In genomic region chr21:37202221-37202805, GRCh38 we compare ENCODE assay signal across 18 cellular contexts.
DNase-seq lines count a peak whose midpoint lies in the region; ATAC-seq and TF ChIP-seq lines count a peak whose summit lies in the region.
"Had no signal": no experiment of that assay in that cellular context is flagged by ENCODE, and none has a peak within 500 bp of the region (broad histone marks: within the 10 kb centered on the region; RNA-seq: fewer than 3 reads in every experiment).

No MANE protein-coding gene starts in this region.

- no peak overlapping the region for H3K27ac ChIP-seq in OCI-LY7 (ENCODE audit: low read depth, low read length, poor library complexity, severe bottlenecking)
- H3K27ac ChIP-seq in endodermal cell (ENCODE audit: low read depth, low read length): no peak overlapping the region
- no peak overlapping the region for H3K27ac ChIP-seq in gastrocnemius medialis

- H3K4me1 ChIP-seq in OCI-LY7 (ENCODE audit: insufficient read depth, low read length, poor library complexity, severe bottlenecking) (no peaks in the 10 kb centered on the region), endodermal cell (ENCODE audit: control insufficient read depth, insufficient read depth, low read length) (peaks cover 2% of the 10 kb centered on the region), gastrocnemius medialis (peaks cover 36 to 38% of the 10 kb centered on the region in 2 donors)

- TSS peak; percentile 81 for BruUV-seq in OCI-LY7 (replicated peaks; lab: Mats Ljungman, UMichigan)

- no peaks in the 10 kb centered on the region for H3K79me2 ChIP-seq in OCI-LY7 (ENCODE audit: insufficient read depth, low read depth, low read length)

- CTCF ChIA-PET in OCI-LY7 (lab: Charles Lee; ENCODE audit: unreplicated experiment): interaction anchor here (0.6 kb wide), 2 partner anchors 44 to 70 kb away, joined by 3 read pairs; no protein-coding TSS in a partner anchor

- H3K27me3 Mint-ChIP-seq in endodermal cell (ENCODE audit: insufficient read depth): no peaks in the 10 kb centered on the region
- H3K27me3 Mint-ChIP-seq in osteocyte (ENCODE audit: unreplicated experiment): no peaks in the 10 kb centered on the region
- H3K27me3 Mint-ChIP-seq: CD4-positive, alpha-beta memory T cell had no signal

- no peak for TF ChIP-seq POLR2A in gastrocnemius medialis (IDR thresholded peaks at IDR 0.05)

- H3K4me3 Mint-ChIP-seq in endodermal cell (no peak overlapping the region), osteocyte (ENCODE audit: unreplicated experiment) (no peak overlapping the region)
- H3K4me3 Mint-ChIP-seq: CD4-positive, alpha-beta memory T cell had no signal

- intact Hi-C loops in OCI-LY7 (cut with micrococcal nuclease; ENCODE audit: unreplicated experiment) (no loop called here), gastrocnemius medialis (cut with DNase I; ENCODE audit: low total_unique reads) (no loop called here), left colon (cut with DNase I, micrococcal nuclease) (no loop called here)

- H3K4me1 Mint-ChIP-seq in endodermal cell (peaks cover 14% of the 10 kb centered on the region), osteocyte (ENCODE audit: unreplicated experiment) (peaks cover 17% of the 10 kb centered on the region)

- ATAC-seq in activated naive CD4-positive, alpha-beta T cell treated with anti-CD3 and anti-CD28 coated beads, Interleukin-2, amount 50 U/mL, for 72 hours: no peak
- ATAC-seq in gastrocnemius medialis (no peak), left colon (no peak)

- no peak for DNase-seq in activated naive CD4-positive, alpha-beta T cell treated with anti-CD3 and anti-CD28 coated beads, Interleukin-2, amount 50 U/mL, for 72 hours (ENCODE audit: low spot score in 2 of 2)
- no peak for DNase-seq in activated naive CD4-positive, alpha-beta T cell treated with anti-CD3 and anti-CD28 coated beads, Interleukin-2, amount 50 U/mL, for 16 hours
- DNase-seq in OCI-LY7 (ENCODE audit: low spot score): no peak
- no peak for DNase-seq in endodermal cell
- no peak for DNase-seq in osteocyte (ENCODE audit: extremely low spot score, unreplicated experiment)
- DNase-seq in HuH-7 (ENCODE audit: low spot score): no peak
- no peak for DNase-seq in gastrocnemius medialis
- no peak for DNase-seq in left colon
- DNase-seq: 8988T; CD4-positive, alpha-beta memory T cell; DMS79 treated with DMSO at 0.1 percent for 48 hours; NCI-H1417 treated with DMSO at 0.1 percent for 48 hours; NCI-H2029; NCI-H2171 treated with DMSO at 0.1 percent for 48 hours; NCI-H446 treated with DMSO at 0.1 percent for 48 hours; NCI-H774; SHP77 had no signal

- H3K9me3 ChIP-seq in OCI-LY7 (ENCODE audit: low read length): no peaks in the 10 kb centered on the region
- no peaks in the 10 kb centered on the region for H3K9me3 ChIP-seq in endodermal cell (ENCODE audit: control insufficient read depth, low read length)
- H3K9me3 ChIP-seq in gastrocnemius medialis: no peaks in the 10 kb centered on the region
- H3K9me3 ChIP-seq: HAP-1 had no signal

- H3K36me3 ChIP-seq in OCI-LY7 (ENCODE audit: insufficient read depth, low read length): peaks cover 29% of the 10 kb centered on the region; the same call in 1 of the 2 replicates
- H3K36me3 ChIP-seq in endodermal cell (ENCODE audit: control insufficient read depth, insufficient read depth, low read length): peaks cover 82% of the 10 kb centered on the region
- H3K36me3 ChIP-seq in gastrocnemius medialis: peaks cover 0 to 28% of the 10 kb centered on the region in 2 donors

- in situ Hi-C loops in gastrocnemius medialis (cut with MboI; ENCODE audit: low sequenced_read_pairs in 4 of 4): no loop called here

- TF ChIP-seq CTCF in OCI-LY7 (conservative IDR thresholded peaks at IDR 0.05; ENCODE audit: low read length) (no peak), endodermal cell (conservative IDR thresholded peaks at IDR 0.05) (no peak), osteocyte (IDR thresholded peaks at IDR 0.05) (no peak), gastrocnemius medialis (IDR thresholded peaks at IDR 0.05 in 4 of 5, conservative IDR thresholded peaks at IDR 0.05 in 1 of 5) (no peak)

- H4K20me1 ChIP-seq in OCI-LY7 (ENCODE audit: insufficient read depth, low read length): no peaks in the 10 kb centered on the region

- H3K9ac ChIP-seq in endodermal cell (ENCODE audit: extremely low read depth, low read length, poor library complexity, severe bottlenecking): no peak overlapping the region

- no peaks in the 10 kb centered on the region for H3K9me2 ChIP-seq in OCI-LY7 (ENCODE audit: insufficient read depth, low read length)

- peaks cover 7 to 16% of the 10 kb centered on the region in 2 donors for H3K36me3 Mint-ChIP-seq in activated naive CD4-positive, alpha-beta T cell treated with anti-CD3 and anti-CD28 coated beads, Interleukin-2, amount 50 U/mL, for 72 hours
- H3K36me3 Mint-ChIP-seq in endodermal cell (ENCODE audit: low read depth): peaks cover 73% of the 10 kb centered on the region
- peaks cover 52% of the 10 kb centered on the region for H3K36me3 Mint-ChIP-seq in osteocyte (ENCODE audit: unreplicated experiment)

- H2AFZ ChIP-seq in OCI-LY7 (ENCODE audit: low read length): no peak overlapping the region

- 86% methylated on average over 9 of the region's 9 CpGs; no CpG with 5 or more reads in 1 of the 2 experiments for WGBS in endodermal cell (ENCODE audit: insufficient coverage in 1 of 2, insufficient read length in 1 of 2), 2 experiments

- no peaks in the 10 kb centered on the region for H3K27me3 ChIP-seq in endodermal cell (ENCODE audit: control insufficient read depth, insufficient read depth, low read length, poor library complexity, severe bottlenecking)
- no peaks in the 10 kb centered on the region for H3K27me3 ChIP-seq in gastrocnemius medialis

- no peaks in the 10 kb centered on the region for H3K9me3 Mint-ChIP-seq in activated naive CD4-positive, alpha-beta T cell treated with anti-CD3 and anti-CD28 coated beads, Interleukin-2, amount 50 U/mL, for 72 hours
- H3K9me3 Mint-ChIP-seq in endodermal cell (no peaks in the 10 kb centered on the region), osteocyte (ENCODE audit: unreplicated experiment) (no peaks in the 10 kb centered on the region)

- POLR2A ChIA-PET in OCI-LY7 (lab: Charles Lee): no interaction called here

- H3K27ac Mint-ChIP-seq in activated naive CD4-positive, alpha-beta T cell treated with anti-CD3 and anti-CD28 coated beads, Interleukin-2, amount 50 U/mL, for 72 hours: peak overlapping the region; percentile 14 to 18
- H3K27ac Mint-ChIP-seq in endodermal cell (peak overlapping the region; percentile 9), osteocyte (ENCODE audit: unreplicated experiment) (peak overlapping the region; percentile 23)
- H3K27ac Mint-ChIP-seq: CD4-positive, alpha-beta memory T cell had no signal

- no peak overlapping the region for H3K4me3 ChIP-seq in OCI-LY7 (ENCODE audit: low read depth, low read length, poor library complexity, severe bottlenecking)
- no peak overlapping the region for H3K4me3 ChIP-seq in endodermal cell (ENCODE audit: low read length)
- H3K4me3 ChIP-seq in gastrocnemius medialis: no peak overlapping the region
- H3K4me3 ChIP-seq: HAP-1 had no signal

- H3K4me2 ChIP-seq in OCI-LY7 (ENCODE audit: low read length): no peak overlapping the region
